In genomic region chr2:150472122-150472899, GRCh38 we compare ENCODE assay signal across 1 cellular context.
TF ChIP-seq lines count a peak whose summit lies in the region.

No MANE protein-coding gene starts in this region.

TF ChIP-seq in GM23338, 12 proteins besides CTCF, POLR2A, EP300 and RAD21 (continued from another document):
- TF ChIP-seq ZNF462 (CRISPR knock-in tag; IDR thresholded peaks at IDR 0.05) (no peak), NANOG (IDR thresholded peaks at IDR 0.05; ENCODE audit: borderline replicate concordance) (no peak), REST (IDR thresholded peaks at IDR 0.05; ENCODE audit: unreplicated experiment) (no peak), POLR2AphosphoS5 (IDR thresholded peaks at IDR 0.05; ENCODE audit: low read depth) (no peak), EZH2 (IDR thresholded peaks at IDR 0.05; ENCODE audit: low read depth, unreplicated experiment) (no peak), ZNF331 (CRISPR knock-in tag; IDR thresholded peaks at IDR 0.05; ENCODE audit: low read depth) (no peak), JUNB (IDR thresholded peaks at IDR 0.05; ENCODE audit: unreplicated experiment) (no peak), ETS1 (IDR thresholded peaks at IDR 0.05) (no peak), STAT1 (IDR thresholded peaks at IDR 0.05; ENCODE audit: unreplicated experiment) (no peak)
